In genomic region chr15:60369696-60370095, GRCh38 we compare ENCODE assay signal across 1 cellular context.
TF ChIP-seq lines count a peak whose summit lies in the region.

No MANE protein-coding gene starts in this region.

TF ChIP-seq in K562, 482 proteins besides CTCF, POLR2A, EP300 and RAD21 (continued from another document):
- TF ChIP-seq ZNF280B (CRISPR knock-in tag; IDR thresholded peaks at IDR 0.05) (no peak), IRF1 (CRISPR knock-in tag; IDR thresholded peaks at IDR 0.05; ENCODE audit: borderline replicate concordance) (no peak), TRIM25 (IDR thresholded peaks at IDR 0.05; ENCODE audit: borderline replicate concordance) (no peak), HDGF (IDR thresholded peaks at IDR 0.05) (no peak), ZNF551 (CRISPR knock-in tag; IDR thresholded peaks at IDR 0.05) (no peak), CBX5 (IDR thresholded peaks at IDR 0.05; ENCODE audit: borderline replicate concordance, low read depth) (no peak), PTRF (tag; IDR thresholded peaks at IDR 0.05) (no peak)
